In genomic region chr20:50436052-50436656, GRCh38 we compare ENCODE assay signal across 18 cellular contexts.
DNase-seq lines count a peak whose midpoint lies in the region; FAIRE-seq and TF ChIP-seq lines count a peak whose summit lies in the region.
"Had no signal": no experiment of that assay in that cellular context is flagged by ENCODE, and none has a peak within 500 bp of the region (broad histone marks: within the 10 kb centered on the region; RNA-seq: fewer than 3 reads in every experiment).

No MANE protein-coding gene starts in this region.

- no peaks in the 10 kb centered on the region for H3K27me3 Mint-ChIP-seq in MCF 10A (ENCODE audit: insufficient read depth, unreplicated experiment)
- no peaks in the 10 kb centered on the region for H3K27me3 Mint-ChIP-seq in chondrocyte (ENCODE audit: low read depth)
- H3K27me3 Mint-ChIP-seq in nephron progenitor cell (ENCODE audit: low read depth, poor library complexity), result no peaks in the 10 kb centered on the region

- H3K9ac ChIP-seq in mammary epithelial cell (ENCODE audit: insufficient read depth, low read length), result no peak overlapping the region

- H3K27ac Mint-ChIP-seq in MCF 10A (ENCODE audit: low read depth, unreplicated experiment), result peak overlapping the region; percentile 57
- peak overlapping the region; percentile 8 for H3K27ac Mint-ChIP-seq in chondrocyte (ENCODE audit: unreplicated experiment)
- peak overlapping the region; percentile 82 for H3K27ac Mint-ChIP-seq in nephron progenitor cell

- no peaks in the 10 kb centered on the region for H3K27me3 ChIP-seq in mammary epithelial cell (ENCODE audit: insufficient read depth, low read length)
- H3K27me3 ChIP-seq in vagina, result no peaks in the 10 kb centered on the region

- no peak for FAIRE-seq in H54 (lab: Jason Lieb, UNC)

- no peak overlapping the region for H3K4me3 Mint-ChIP-seq in MCF 10A (ENCODE audit: unreplicated experiment)
- no peak overlapping the region for H3K4me3 Mint-ChIP-seq in chondrocyte (ENCODE audit: unreplicated experiment)
- no peak overlapping the region for H3K4me3 Mint-ChIP-seq in nephron progenitor cell

- H3K27ac ChIP-seq in mammary epithelial cell (ENCODE audit: insufficient read depth, low read depth, low read length), result no peak overlapping the region
- peak overlapping the region; percentile 35 for H3K27ac ChIP-seq in vagina
- H3K27ac ChIP-seq: 22Rv1, C4-2B, PC-9 had no signal

- intact Hi-C loops in MCF 10A (cut with micrococcal nuclease) (no loop called here), mammary epithelial cell (cut with micrococcal nuclease) (loop anchor here (5.0 kb wide), 1 partner anchor 114 kb away; no protein-coding TSS in a partner anchor), vagina (cut with DNase I) (no loop called here)

- H3K4me1 Mint-ChIP-seq in MCF 10A (ENCODE audit: insufficient read depth, unreplicated experiment), result peaks cover 50% of the 10 kb centered on the region
- H3K4me1 Mint-ChIP-seq in chondrocyte (ENCODE audit: low read depth), result peaks cover 36% of the 10 kb centered on the region
- H3K4me1 Mint-ChIP-seq in nephron progenitor cell, result peaks cover 32% of the 10 kb centered on the region

- H3K9me3 ChIP-seq in mammary epithelial cell (replicated peaks; ENCODE audit: insufficient read depth, low read length), result no peaks in the 10 kb centered on the region
- H3K9me3 ChIP-seq in vagina, result no peaks in the 10 kb centered on the region

- H3K36me3 Mint-ChIP-seq in MCF 10A (ENCODE audit: insufficient read depth, unreplicated experiment) (peaks cover 13% of the 10 kb centered on the region), chondrocyte (ENCODE audit: low read depth) (no peaks in the 10 kb centered on the region), nephron progenitor cell (ENCODE audit: low read depth) (no peaks in the 10 kb centered on the region)

- dilution Hi-C loops in mammary epithelial cell (cut with HindIII; ENCODE audit: low sequenced_read_pairs), result no loop called here

- no peak for TF ChIP-seq CTCF in MCF 10A (IDR thresholded peaks at IDR 0.05; ENCODE audit: unreplicated experiment)
- TF ChIP-seq CTCF in mammary epithelial cell (conservative IDR thresholded peaks at IDR 0.05 in 1 of 2, IDR thresholded peaks at IDR 0.05 in 1 of 2; ENCODE audit: extremely low read depth in 1 of 2, insufficient read depth in 1 of 2, low read depth in 1 of 2, low read length in 2 of 2), result no peak
- TF ChIP-seq CTCF in chondrocyte (IDR thresholded peaks at IDR 0.05), result no peak
- no peak for TF ChIP-seq CTCF in nephron progenitor cell (IDR thresholded peaks at IDR 0.05)
- TF ChIP-seq CTCF in vagina (IDR thresholded peaks at IDR 0.05), result no peak

- BruUV-seq in MCF 10A (replicated peaks; lab: Mats Ljungman, UMichigan) (no TSS peak), mammary epithelial cell (replicated peaks; lab: Mats Ljungman, UMichigan) (no TSS peak)

- no peak overlapping the region for H3K4me2 ChIP-seq in mammary epithelial cell (ENCODE audit: insufficient read depth, low read depth, low read length)
- H3K4me2 ChIP-seq: PC-9 had no signal

- 87% methylated on average over 6 of the region's 6 CpGs for WGBS in mammary epithelial cell (ENCODE audit: low coverage, missing lambda C conversion rate)

- H3K4me1 ChIP-seq in mammary epithelial cell (ENCODE audit: insufficient read depth, low read length) (peaks cover 45% of the 10 kb centered on the region), vagina (peaks cover 22% of the 10 kb centered on the region)

- CTCF ChIA-PET in MCF 10A (lab: Yijun Ruan, JAX) (interaction anchor here (0.6 to 1.2 kb wide), 6 partner anchors 14 to 32 kb away, joined by 3 to 6 read pairs (median 3); no protein-coding TSS in a partner anchor), mammary epithelial cell (lab: Charles Lee; ENCODE audit: low non-redundant PET) (no interaction called here)

- H3K36me3 ChIP-seq in mammary epithelial cell (ENCODE audit: insufficient read depth, low read length), result no peaks in the 10 kb centered on the region
- no peaks in the 10 kb centered on the region for H3K36me3 ChIP-seq in vagina

- H4K20me1 ChIP-seq in mammary epithelial cell (ENCODE audit: insufficient read depth, low read length), result no peaks in the 10 kb centered on the region

- in situ Hi-C loops in mammary epithelial cell (cut with MboI; ENCODE audit: low sequenced_read_pairs in 2 of 2), result no loop called here

- H3K79me2 ChIP-seq in mammary epithelial cell (ENCODE audit: insufficient read depth, low read length), result no peaks in the 10 kb centered on the region

- no peak for DNase-seq in MCF 10A (ENCODE audit: unreplicated experiment)
- DNase-seq in mammary epithelial cell, result no peak
- DNase-seq in chondrocyte (ENCODE audit: low spot score), result no peak
- no peak for DNase-seq in nephron progenitor cell
- DNase-seq in vagina (ENCODE audit: extremely low spot score in 2 of 2), result no peak
- DNase-seq in NOMO-1 treated with dmso at 0.1 percent for 144 hours (lab: John Stamatoyannopoulos, UW; ENCODE audit: unreplicated experiment), result no peak
- DNase-seq in medulla oblongata (ENCODE audit: extremely low spot score), result no peak
- no peak for DNase-seq in H54 (ENCODE audit: insufficient read length, low spot score)
- DNase-seq: DMS153, EL, NCI-H1436, NCI-H2081 treated with DMSO at 0.1 percent for 48 hours, NCI-H2227 treated with DMSO at 0.1 percent for 48 hours, NCI-H526 treated with DMSO at 0.1 percent for 48 hours, PC-9, SHP77 had no signal

- no peak overlapping the region for H3K4me3 ChIP-seq in mammary epithelial cell (replicated peaks in 1 of 3; ENCODE audit: insufficient read depth in 1 of 3, low read depth in 2 of 3, low read length in 3 of 3)
- no peak overlapping the region for H3K4me3 ChIP-seq in vagina
- H3K4me3 ChIP-seq: PC-9 had no signal

- TF ChIP-seq POLR2A in vagina (IDR thresholded peaks at IDR 0.05), result no peak
- no peak for TF ChIP-seq POLR2A in H54 (IDR thresholded peaks at IDR 0.05; ENCODE audit: low read depth, low read length)

- H3K9me3 Mint-ChIP-seq in MCF 10A (ENCODE audit: unreplicated experiment) (no peaks in the 10 kb centered on the region), chondrocyte (ENCODE audit: low read depth) (no peaks in the 10 kb centered on the region), nephron progenitor cell (no peaks in the 10 kb centered on the region)

- no peak overlapping the region for H2AFZ ChIP-seq in mammary epithelial cell (ENCODE audit: low read depth, low read length)
- H2AFZ ChIP-seq: PC-9 had no signal

- POLR2A ChIA-PET in MCF 10A (lab: Yijun Ruan, JAX), result interaction anchor here (1.2 to 2.0 kb wide), 2 partner anchors 16 to 115 kb away, joined by 4 to 12 read pairs; no protein-coding TSS in a partner anchor

Comparison
In these comparisons a context has a peak if more than half of its experiments do, and no peak if none do; other contexts are left out.
1. H3K27ac Mint-ChIP-seq: peak in every context shown above with its lines; median percentile 82 in nephron progenitor cell; 57 in MCF 10A; 8 in chondrocyte.